Comparison of ENCODE assay signal across 8 cellular contexts in genomic region chr22:22137891-22138290, GRCh38.
"Had no signal": no experiment of that assay in that cellular context is flagged by ENCODE, and none has a peak within 500 bp of the region (broad histone marks: within the 10 kb centered on the region; RNA-seq: fewer than 3 reads in every experiment).

No MANE protein-coding gene starts in this region.

- H3K4me3 ChIP-seq: GM12878 had no signal

- FAIRE-seq: G401.6, GM12878, GM12891, GM12892, GM18507, GM19239 had no signal

- DNase-seq: GDM1, GF-D8 had no signal

- ATAC-seq: GM12878 had no signal
